In genomic region chr9:99074902-99075245, GRCh38 we compare ENCODE assay signal across 1 cellular context.
A peak's percentile ranks its signal among the peaks of the same experiment; 100 is the strongest.
TF ChIP-seq lines count a peak whose summit lies in the region.

No MANE protein-coding gene starts in this region.

TF ChIP-seq in K562, 482 proteins besides CTCF, POLR2A, EP300 and RAD21 (continued from another document):
- TF ChIP-seq THRB (CRISPR knock-in tag; conservative IDR thresholded peaks at IDR 0.05) = 0 out of 2 replicates have a peak, but pooled peaks have one; percentile 24
- no peak for TF ChIP-seq NR4A1 (CRISPR knock-in tag; IDR thresholded peaks at IDR 0.05)
- TF ChIP-seq NR4A1 (tag; IDR thresholded peaks at IDR 0.05) = 0 out of 2 replicates have a peak, but pooled peaks have one; percentile 31
- TF ChIP-seq, protein P1, sequence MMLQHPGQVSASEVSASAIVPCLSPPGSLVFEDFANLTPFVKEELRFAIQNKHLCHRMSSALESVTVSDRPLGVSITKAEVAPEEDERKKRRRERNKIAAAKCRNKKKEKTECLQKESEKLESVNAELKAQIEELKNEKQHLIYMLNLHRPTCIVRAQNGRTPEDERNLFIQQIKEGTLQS (IDR thresholded peaks at IDR 0.05) = no peak
- TF ChIP-seq, protein P1 (CRISPR knock-in tag; conservative IDR thresholded peaks at IDR 0.05) = no peak
- no peak for TF ChIP-seq WHSC1 (IDR thresholded peaks at IDR 0.05; ENCODE audit: low read length)
- TF ChIP-seq ZNF3 (CRISPR knock-in tag; IDR thresholded peaks at IDR 0.05) = 0 out of 2 replicates have a peak, but pooled peaks have one; percentile 8
- no peak for TF ChIP-seq CREB3L1 (IDR thresholded peaks at IDR 0.05; ENCODE audit: borderline replicate concordance, low read depth)
- TF ChIP-seq ZNF253 (CRISPR knock-in tag; conservative IDR thresholded peaks at IDR 0.05) = no peak
- peak; percentile 13 for TF ChIP-seq PHF20 (IDR thresholded peaks at IDR 0.05; ENCODE audit: partially characterized antibody)
- peak; percentile 97 for TF ChIP-seq ADNP (tag; IDR thresholded peaks at IDR 0.05)
- peak; percentile 42 for TF ChIP-seq CHD2 (IDR thresholded peaks at IDR 0.05; ENCODE audit: low read depth, low read length)
- peak; percentile 41; the same call in 1 of the 2 replicates for TF ChIP-seq GABPA (tag; conservative IDR thresholded peaks at IDR 0.05; ENCODE audit: low read depth)
